In genomic region chr22:49522582-49523373, GRCh38 we compare ENCODE assay signal across 1 cellular context.
TF ChIP-seq lines count a peak whose summit lies in the region.

No MANE protein-coding gene starts in this region.

TF ChIP-seq in H1, 55 proteins besides CTCF, POLR2A, EP300 and RAD21 (continued from another document):
- TF ChIP-seq RNF2 (IDR thresholded peaks at IDR 0.05; ENCODE audit: borderline replicate concordance, low read depth, low read length, missing control alignments, poor library complexity, severe bottlenecking), result no peak
- no peak for TF ChIP-seq BCL11A (IDR thresholded peaks at IDR 0.05; ENCODE audit: low read depth in 2 of 2, low read length in 2 of 2)
- no peak for TF ChIP-seq GTF2F1 (IDR thresholded peaks at IDR 0.05; ENCODE audit: borderline replicate concordance, low read depth, low read length)
- TF ChIP-seq POU5F1 (IDR thresholded peaks at IDR 0.05; ENCODE audit: low read depth, low read length), result no peak
- no peak for TF ChIP-seq PHF8 (conservative IDR thresholded peaks at IDR 0.05; ENCODE audit: low read depth, low read length)
- TF ChIP-seq HDAC6 (IDR thresholded peaks at IDR 0.05; ENCODE audit: low read depth, low read length), result no peak
- TF ChIP-seq CTBP2 (IDR thresholded peaks at IDR 0.05; ENCODE audit: borderline replicate concordance, insufficient read depth, insufficient read length, low read length), result no peak
- no peak for TF ChIP-seq TAF1 (IDR thresholded peaks at IDR 0.05; ENCODE audit: low read depth, low read length)
- TF ChIP-seq CEBPB (IDR thresholded peaks at IDR 0.05; ENCODE audit: low read depth, low read length), result no peak
- TF ChIP-seq TCF12 (IDR thresholded peaks at IDR 0.05; ENCODE audit: low read depth, low read length), result no peak
- no peak for TF ChIP-seq TAF7 (optimal IDR thresholded peaks at IDR 0.05; ENCODE audit: borderline replicate concordance, low read depth, low read length)
- TF ChIP-seq JUN (IDR thresholded peaks at IDR 0.05; ENCODE audit: low read depth, low read length), result no peak
- no peak for TF ChIP-seq SRF (IDR thresholded peaks at IDR 0.05; ENCODE audit: low read depth, low read length)
